In genomic region chr5:76528547-76529334, GRCh38 we compare ENCODE assay signal across 1 cellular context.
TF ChIP-seq lines count a peak whose summit lies in the region.

No MANE protein-coding gene starts in this region.

TF ChIP-seq in K562, 482 proteins besides CTCF, POLR2A, EP300 and RAD21 (continued from another document):
- TF ChIP-seq, protein P1, sequence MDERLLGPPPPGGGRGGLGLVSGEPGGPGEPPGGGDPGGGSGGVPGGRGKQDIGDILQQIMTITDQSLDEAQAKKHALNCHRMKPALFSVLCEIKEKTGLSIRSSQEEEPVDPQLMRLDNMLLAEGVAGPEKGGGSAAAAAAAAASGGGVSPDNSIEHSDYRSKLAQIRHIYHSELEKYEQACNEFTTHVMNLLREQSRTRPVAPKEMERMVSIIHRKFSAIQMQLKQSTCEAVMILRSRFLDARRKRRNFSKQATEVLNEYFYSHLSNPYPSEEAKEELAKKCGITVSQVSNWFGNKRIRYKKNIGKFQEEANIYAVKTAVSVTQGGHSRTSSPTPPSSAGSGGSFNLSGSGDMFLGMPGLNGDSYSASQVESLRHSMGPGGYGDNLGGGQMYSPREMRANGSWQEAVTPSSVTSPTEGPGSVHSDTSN (CRISPR knock-in tag; IDR thresholded peaks at IDR 0.05; ENCODE audit: low read depth), result no peak
- TF ChIP-seq, protein P1 (tag; conservative IDR thresholded peaks at IDR 0.05; ENCODE audit: low read depth), result 0 out of 2 replicates have a peak, but pooled peaks have one; percentile 34
- TF ChIP-seq TCF3 (CRISPR knock-in tag; IDR thresholded peaks at IDR 0.05) (peak; percentile 30; the same call in 1 of the 2 replicates), MEIS2 (IDR thresholded peaks at IDR 0.05; ENCODE audit: partially characterized antibody) (peak; percentile 62)
